Comparison of ENCODE assay signal across 1 cellular context in genomic region chr2:200787351-200788128, GRCh38.
TF ChIP-seq lines count a peak whose summit lies in the region.

No MANE protein-coding gene starts in this region.

TF ChIP-seq in K562, 482 proteins besides CTCF, POLR2A, EP300 and RAD21 (continued from another document):
- TF ChIP-seq ZNF280A (IDR thresholded peaks at IDR 0.05; ENCODE audit: low read depth, partially characterized antibody): no peak
- no peak for TF ChIP-seq TOE1 (IDR thresholded peaks at IDR 0.05; ENCODE audit: borderline replicate concordance)
- no peak for TF ChIP-seq TOE1 (CRISPR knock-in tag; IDR thresholded peaks at IDR 0.05; ENCODE audit: borderline replicate concordance, low read depth)
- TF ChIP-seq ESRRA (IDR thresholded peaks at IDR 0.05; ENCODE audit: borderline replicate concordance, low read depth): no peak
- TF ChIP-seq ZNF449 (CRISPR knock-in tag; IDR thresholded peaks at IDR 0.05): no peak
- no peak for TF ChIP-seq GATAD2B (IDR thresholded peaks at IDR 0.05; ENCODE audit: borderline replicate concordance)
- TF ChIP-seq NR4A1 (CRISPR knock-in tag; IDR thresholded peaks at IDR 0.05): no peak
- no peak for TF ChIP-seq NR4A1 (tag; IDR thresholded peaks at IDR 0.05)
- TF ChIP-seq ARID4B (CRISPR knock-in tag; IDR thresholded peaks at IDR 0.05): no peak
- peak; percentile 52; the same call in 1 of the 2 replicates for TF ChIP-seq MAFG (tag; conservative IDR thresholded peaks at IDR 0.05)
- no peak for TF ChIP-seq NONO (IDR thresholded peaks at IDR 0.05; ENCODE audit: low read depth in 2 of 2, low read length in 1 of 2)
- no peak for TF ChIP-seq SMARCB1 (IDR thresholded peaks at IDR 0.05; ENCODE audit: insufficient read length, low read depth)
- TF ChIP-seq MAFK (IDR thresholded peaks at IDR 0.05; ENCODE audit: low read length): peak; percentile 43
- TF ChIP-seq FOSL1 (tag; conservative IDR thresholded peaks at IDR 0.05): peak; percentile 86
- no peak for TF ChIP-seq ZBTB8A (IDR thresholded peaks at IDR 0.05; ENCODE audit: partially characterized antibody)
- no peak for TF ChIP-seq MED1 (CRISPR knock-in tag; IDR thresholded peaks at IDR 0.05; ENCODE audit: borderline replicate concordance)
- TF ChIP-seq ARID3A (IDR thresholded peaks at IDR 0.05; ENCODE audit: borderline replicate concordance, low read depth, low read length): no peak
- no peak for TF ChIP-seq RBM34 (IDR thresholded peaks at IDR 0.05; ENCODE audit: borderline replicate concordance, insufficient read depth, low read length)
- TF ChIP-seq NFRKB (IDR thresholded peaks at IDR 0.05; ENCODE audit: low read depth): no peak
- TF ChIP-seq AFF4 (CRISPR knock-in tag; IDR thresholded peaks at IDR 0.05): no peak
- no peak for TF ChIP-seq MYBL2 (IDR thresholded peaks at IDR 0.05; ENCODE audit: low read depth)
- TF ChIP-seq MYBL2 (CRISPR knock-in tag; IDR thresholded peaks at IDR 0.05; ENCODE audit: borderline replicate concordance): no peak
- no peak for TF ChIP-seq ZNF146 (CRISPR knock-in tag; IDR thresholded peaks at IDR 0.05; ENCODE audit: unreplicated experiment)
- TF ChIP-seq RNF219 (CRISPR knock-in tag; IDR thresholded peaks at IDR 0.05): no peak
- no peak for TF ChIP-seq ZNF445 (CRISPR knock-in tag; IDR thresholded peaks at IDR 0.05; ENCODE audit: low read depth)
- no peak for TF ChIP-seq KLF1 (tag; IDR thresholded peaks at IDR 0.05)
TF ChIP-seq in K562: peak in this region for 21.
